Comparison of ENCODE assay signal across 8 cellular contexts in the genomic region with DNA sequence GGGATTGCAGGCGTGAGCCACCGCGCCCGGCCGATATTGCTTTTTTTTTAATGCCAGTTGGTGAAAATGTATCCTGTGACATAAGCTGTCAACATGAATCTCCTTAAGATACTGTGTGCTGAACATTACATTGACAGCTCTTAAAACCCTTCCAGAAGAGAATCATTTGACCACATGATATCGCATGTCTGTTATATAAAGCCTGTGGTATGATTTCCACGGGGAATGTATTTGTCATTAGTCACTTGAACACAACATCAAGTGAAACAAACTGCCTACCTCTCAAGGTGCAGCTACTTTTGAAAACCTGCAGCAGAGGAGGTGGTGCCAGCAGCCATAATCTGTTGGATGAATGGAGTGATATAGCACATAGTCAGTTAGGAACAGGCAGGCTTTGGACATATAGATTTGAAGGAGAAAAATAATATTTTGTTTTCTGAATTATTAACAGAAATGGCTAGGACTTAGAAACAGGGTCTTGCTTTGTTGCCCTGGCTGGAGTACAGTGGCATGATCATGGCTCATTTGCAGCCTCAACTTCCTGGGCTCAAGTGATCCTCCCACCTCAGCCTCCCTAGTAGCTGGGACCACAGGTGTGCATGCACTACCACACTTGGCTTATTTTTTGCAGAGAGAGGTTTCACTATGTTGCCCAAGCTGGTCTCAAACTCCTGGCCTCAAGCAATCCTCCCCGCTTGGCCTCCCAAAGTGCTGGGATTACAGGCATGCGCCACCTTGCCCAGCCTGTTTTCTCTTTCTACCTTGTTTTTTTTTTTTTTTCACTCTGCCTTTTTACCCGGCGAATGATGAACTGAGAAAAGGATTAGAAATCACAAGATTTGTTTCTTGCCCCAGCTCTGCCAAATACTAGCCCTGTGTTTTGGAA.
DNase-seq lines count a peak whose midpoint lies in the region; ATAC-seq, FAIRE-seq and TF ChIP-seq lines count a peak whose summit lies in the region.

No MANE protein-coding gene starts in this region.

- ATAC-seq in activated CD8-positive, alpha-beta T cell treated with anti-CD3 and anti-CD28 coated beads, Interleukin-2, amount 10 ng/mL, durations not matched to agents 7 days and 5 days: peak; percentile 28
- peak; percentile 37 for ATAC-seq in left lobe of liver

- H3K36me3 Mint-ChIP-seq in activated CD8-positive, alpha-beta T cell treated with anti-CD3 and anti-CD28 coated beads, Interleukin-2, amount 10 ng/mL, durations not matched to agents 7 days and 5 days (ENCODE audit: low read depth): peaks cover 22% of the 10 kb centered on the region

- peaks cover 16% of the 10 kb centered on the region for H3K4me1 Mint-ChIP-seq in activated CD8-positive, alpha-beta T cell treated with anti-CD3 and anti-CD28 coated beads, Interleukin-2, amount 10 ng/mL, durations not matched to agents 7 days and 5 days (ENCODE audit: low read depth)

- TF ChIP-seq EP300 in transverse colon (IDR thresholded peaks at IDR 0.05; ENCODE audit: low read depth): no peak

- no peaks in the 10 kb centered on the region for H3K9me3 Mint-ChIP-seq in activated CD8-positive, alpha-beta T cell treated with anti-CD3 and anti-CD28 coated beads, Interleukin-2, amount 10 ng/mL, durations not matched to agents 7 days and 5 days (ENCODE audit: insufficient read depth)

- H3K4me3 ChIP-seq in BE2C (ENCODE audit: low read depth, low read length): peak overlapping the region; percentile 28; the same call in 1 of the 2 replicates
- H3K4me3 ChIP-seq in HEK293 (ENCODE audit: low read depth, low read length): no peak overlapping the region
- peak overlapping the region in 3 of 4 donors; percentile 3 to 39 (median 9) for H3K4me3 ChIP-seq in transverse colon

- TF ChIP-seq POLR2A in transverse colon (IDR thresholded peaks at IDR 0.05): no peak

- H3K27me3 Mint-ChIP-seq in activated CD8-positive, alpha-beta T cell treated with anti-CD3 and anti-CD28 coated beads, Interleukin-2, amount 10 ng/mL, durations not matched to agents 7 days and 5 days (ENCODE audit: low read depth): no peaks in the 10 kb centered on the region

- no peak for TF ChIP-seq CTCF in BE2C (IDR thresholded peaks at IDR 0.05; ENCODE audit: low read depth, low read length)
- TF ChIP-seq CTCF in HEK293 (tag by site-specific recombination; IDR thresholded peaks at IDR 0.05): no peak
- TF ChIP-seq CTCF in transverse colon (IDR thresholded peaks at IDR 0.05): no peak

- CTCF ChIA-PET in HEK293 (lab: Yijun Ruan, JAX): interaction anchor here (0.7 to 1.1 kb wide), 2 partner anchors 120 to 534 kb away, joined by 3 read pairs; no protein-coding TSS in a partner anchor
- CTCF ChIA-PET in activated CD8-positive, alpha-beta T cell treated with anti-CD3 and anti-CD28 coated beads, Interleukin-2, amount 10 ng/mL, durations not matched to agents 7 days and 5 days (lab: Charles Lee): interaction anchor here (0.9 to 1.4 kb wide), 2 partner anchors 31 to 37 kb away, joined by 3 to 5 read pairs; no protein-coding TSS in a partner anchor

- H3K36me3 ChIP-seq in BE2C (peaks cover 28% of the 10 kb centered on the region), HEK293 (ENCODE audit: control insufficient read depth in 2 of 2, insufficient read depth in 1 of 2, low read length in 2 of 2) (peaks cover 5 to 14% of the 10 kb centered on the region in 2 experiments), transverse colon (no peaks in the 10 kb centered on the region)

- in situ Hi-C loops in transverse colon (cut with MboI; ENCODE audit: low pct_ligation_motif_present in 1 of 4, low pct_unique_long_range_greater_than_20kb in 1 of 4, low sequenced_read_pairs in 3 of 4): no loop called here

- H3K4me1 ChIP-seq in BE2C: peaks cover 16% of the 10 kb centered on the region
- H3K4me1 ChIP-seq in HEK293 (ENCODE audit: control insufficient read depth, insufficient read depth, low read length): peaks cover 14% of the 10 kb centered on the region; the same call in 1 of the 2 replicates
- H3K4me1 ChIP-seq in transverse colon: peaks cover 0 to 23% (median 13%) of the 10 kb centered on the region in 4 donors

- H3K9me3 ChIP-seq in BE2C (no peaks in the 10 kb centered on the region), HEK293 (ENCODE audit: control insufficient read depth, insufficient read depth, low read depth, low read length) (no peaks in the 10 kb centered on the region), transverse colon (no peaks in the 10 kb centered on the region)

- H3K27ac ChIP-seq in HEK293 (ENCODE audit: extremely low read depth, low read depth, low read length): no peak overlapping the region
- H3K27ac ChIP-seq in transverse colon: peak overlapping the region; percentile 77 to 83 (median 82)

- peak overlapping the region; percentile 85 for H3K27ac Mint-ChIP-seq in activated CD8-positive, alpha-beta T cell treated with anti-CD3 and anti-CD28 coated beads, Interleukin-2, amount 10 ng/mL, durations not matched to agents 7 days and 5 days

- H3K27me3 ChIP-seq in BE2C: no peaks in the 10 kb centered on the region; the same call in 1 of the 2 replicates
- H3K27me3 ChIP-seq in transverse colon: no peaks in the 10 kb centered on the region

- peak overlapping the region; percentile 61 for H3K4me3 Mint-ChIP-seq in activated CD8-positive, alpha-beta T cell treated with anti-CD3 and anti-CD28 coated beads, Interleukin-2, amount 10 ng/mL, durations not matched to agents 7 days and 5 days

- FAIRE-seq in urothelium cell line (lab: Jason Lieb, UNC): no peak

- 81 to 82% methylated on average over 10 to 11 of the region's 11 CpGs for WGBS in transverse colon (ENCODE audit: low coverage in 1 of 2), 2 donors

- intact Hi-C loops in transverse colon (cut with DNase I; ENCODE audit: low total_unique reads): no loop called here

- no peak for DNase-seq in BE2C
- no peak for DNase-seq in activated CD8-positive, alpha-beta T cell treated with anti-CD3 and anti-CD28 coated beads, Interleukin-2, amount 10 ng/mL, durations not matched to agents 7 days and 5 days
- no peak for DNase-seq in left lobe of liver (ENCODE audit: low spot score)
- no peak for DNase-seq in transverse colon
- DNase-seq in urothelium cell line (ENCODE audit: low spot score): no peak
- DNase-seq in NCI-H1092 treated with DMSO at 0.1 percent for 48 hours (lab: John Stamatoyannopoulos, UW): no peak
- DNase-seq in islet precursor cell: no peak

- POLR2A ChIA-PET in HEK293 (lab: Yijun Ruan, JAX): interaction anchor here (1.4 kb wide), 1 partner anchor 67 kb away, joined by 3 read pairs; the partner anchor contains the start of gene BCL2L13
- POLR2A ChIA-PET in activated CD8-positive, alpha-beta T cell treated with anti-CD3 and anti-CD28 coated beads, Interleukin-2, amount 10 ng/mL, durations not matched to agents 7 days and 5 days (lab: Charles Lee): interaction anchor here (0.6 to 1.1 kb wide), 2 partner anchors 67 to 180 kb away, joined by 3 to 5 read pairs; partner anchors contain the start of gene BCL2L13

TF ChIP-seq in HEK293, 187 proteins besides CTCF, POLR2A, EP300 and RAD21:
- TF ChIP-seq ZNF121 (tag by site-specific recombination; IDR thresholded peaks at IDR 0.05) (peak; percentile 64; the same call in 1 of the 2 replicates), ZNF837 (tag by site-specific recombination; IDR thresholded peaks at IDR 0.05) (no peak), ZNF473 (tag by site-specific recombination; IDR thresholded peaks at IDR 0.05) (no peak), ZNF404 (tag by site-specific recombination; IDR thresholded peaks at IDR 0.05) (no peak), KLF1 (tag by site-specific recombination; IDR thresholded peaks at IDR 0.05) (no peak), ZFP41 (tag by site-specific recombination; IDR thresholded peaks at IDR 0.05; ENCODE audit: borderline replicate concordance) (no peak), ZNF560 (tag by site-specific recombination; IDR thresholded peaks at IDR 0.05; ENCODE audit: borderline replicate concordance) (no peak)
- TF ChIP-seq, protein P1, sequence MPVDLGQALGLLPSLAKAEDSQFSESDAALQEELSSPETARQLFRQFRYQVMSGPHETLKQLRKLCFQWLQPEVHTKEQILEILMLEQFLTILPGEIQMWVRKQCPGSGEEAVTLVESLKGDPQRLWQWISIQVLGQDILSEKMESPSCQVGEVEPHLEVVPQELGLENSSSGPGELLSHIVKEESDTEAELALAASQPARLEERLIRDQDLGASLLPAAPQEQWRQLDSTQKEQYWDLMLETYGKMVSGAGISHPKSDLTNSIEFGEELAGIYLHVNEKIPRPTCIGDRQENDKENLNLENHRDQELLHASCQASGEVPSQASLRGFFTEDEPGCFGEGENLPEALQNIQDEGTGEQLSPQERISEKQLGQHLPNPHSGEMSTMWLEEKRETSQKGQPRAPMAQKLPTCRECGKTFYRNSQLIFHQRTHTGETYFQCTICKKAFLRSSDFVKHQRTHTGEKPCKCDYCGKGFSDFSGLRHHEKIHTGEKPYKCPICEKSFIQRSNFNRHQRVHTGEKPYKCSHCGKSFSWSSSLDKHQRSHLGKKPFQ (tag by site-specific recombination; IDR thresholded peaks at IDR 0.05): no peak
